Comparison of ENCODE assay signal across 9 cellular contexts in genomic region chr12:110312581-110313360, GRCh38. TPM values are rescaled to one million over a fixed set of nuclear protein-coding genes. Genes with fewer than 3 reads are reported as not detected.
DNase-seq lines count a peak whose midpoint lies in the region; ATAC-seq and TF ChIP-seq lines count a peak whose summit lies in the region.
"Had no signal": no experiment of that assay in that cellular context is flagged by ENCODE, and none has a peak within 500 bp of the region (broad histone marks: within the 10 kb centered on the region; RNA-seq: fewer than 3 reads in every experiment).

No MANE protein-coding gene starts in this region.

- H3K36me3 Mint-ChIP-seq in activated naive CD4-positive, alpha-beta T cell treated with anti-CD3 and anti-CD28 coated beads, Interleukin-2, amount 10 ng/mL, durations not matched to agents 7 days and 5 days, result peaks cover 46% of the 10 kb centered on the region
- peaks cover 20% of the 10 kb centered on the region for H3K36me3 Mint-ChIP-seq in activated CD4-positive, alpha-beta memory T cell treated with anti-CD3 and anti-CD28 coated beads for 36 hours
- H3K36me3 Mint-ChIP-seq in immature natural killer cell, result peaks cover 0 to 6% (median 3%) of the 10 kb centered on the region in 3 donors
- peaks cover 38% of the 10 kb centered on the region for H3K36me3 Mint-ChIP-seq in type B pancreatic cell

- no peaks in the 10 kb centered on the region for H3K9me3 ChIP-seq in WERI-Rb-1 (ENCODE audit: severe bottlenecking)

- no peak overlapping the region for H3K27ac ChIP-seq in WERI-Rb-1

- intact Hi-C loops in activated CD4-positive, alpha-beta memory T cell treated with anti-CD3 and anti-CD28 coated beads for 36 hours (cut with micrococcal nuclease), result loop anchor here (10.0 kb wide), 1 partner anchor 262 kb away; no protein-coding TSS in a partner anchor

- peak overlapping the region; percentile 76 for H3K27ac Mint-ChIP-seq in activated naive CD4-positive, alpha-beta T cell treated with anti-CD3 and anti-CD28 coated beads, Interleukin-2, amount 10 ng/mL, durations not matched to agents 7 days and 5 days
- H3K27ac Mint-ChIP-seq in activated CD4-positive, alpha-beta memory T cell treated with anti-CD3 and anti-CD28 coated beads for 36 hours, result peak overlapping the region; percentile 85
- peak overlapping the region in 5 of 6 donors; percentile 41 to 69 (median 47) for H3K27ac Mint-ChIP-seq in immature natural killer cell
- peak overlapping the region; percentile 67 for H3K27ac Mint-ChIP-seq in type B pancreatic cell

- CTCF ChIA-PET in activated naive CD4-positive, alpha-beta T cell treated with anti-CD3 and anti-CD28 coated beads, Interleukin-2, amount 10 ng/mL, durations not matched to agents 7 days and 5 days (lab: Charles Lee), result interaction anchor here (0.6 to 1.2 kb wide), 2 partner anchors 119 to 160 kb away, joined by 3 to 4 read pairs; no protein-coding TSS in a partner anchor
- CTCF ChIA-PET in activated CD4-positive, alpha-beta memory T cell treated with anti-CD3 and anti-CD28 coated beads for 36 hours (lab: Charles Lee), result no interaction called here

- H3K27me3 Mint-ChIP-seq in activated naive CD4-positive, alpha-beta T cell treated with anti-CD3 and anti-CD28 coated beads, Interleukin-2, amount 10 ng/mL, durations not matched to agents 7 days and 5 days, result no peaks in the 10 kb centered on the region
- no peaks in the 10 kb centered on the region for H3K27me3 Mint-ChIP-seq in activated CD4-positive, alpha-beta memory T cell treated with anti-CD3 and anti-CD28 coated beads for 36 hours
- H3K27me3 Mint-ChIP-seq in immature natural killer cell (ENCODE audit: low read depth in 3 of 3) (peaks cover 0 to 8% (median 2%) of the 10 kb centered on the region in 3 donors), type B pancreatic cell (no peaks in the 10 kb centered on the region)

- no peaks in the 10 kb centered on the region for H3K27me3 ChIP-seq in WERI-Rb-1 (ENCODE audit: insufficient read depth, low read depth, severe bottlenecking)

- DNase-seq in activated naive CD4-positive, alpha-beta T cell treated with anti-CD3 and anti-CD28 coated beads, Interleukin-2, amount 10 ng/mL, durations not matched to agents 7 days and 5 days, result no peak
- no peak for DNase-seq in activated naive CD4-positive, alpha-beta T cell (lab: John Stamatoyannopoulos, UW)
- peak; percentile 39 for DNase-seq in activated CD4-positive, alpha-beta memory T cell treated with anti-CD3 and anti-CD28 coated beads for 36 hours
- DNase-seq in immature natural killer cell (no peak), type B pancreatic cell (ENCODE audit: extremely low spot score, unreplicated experiment) (no peak), NCI-H526 treated with DMSO at 0.1 percent for 48 hours (lab: John Stamatoyannopoulos, UW) (no peak), WERI-Rb-1 (no peak)

- ATAC-seq in GM18511 (IDR thresholded peaks at IDR 0.05; ENCODE audit: unreplicated experiment), result no peak

- POLR2A ChIA-PET in activated CD4-positive, alpha-beta memory T cell treated with anti-CD3 and anti-CD28 coated beads for 36 hours (lab: Charles Lee), result interaction anchor here (1.8 kb wide), 1 partner anchor 32 kb away, joined by 5 read pairs; no protein-coding TSS in a partner anchor

- no peaks in the 10 kb centered on the region for H3K9me3 Mint-ChIP-seq in activated naive CD4-positive, alpha-beta T cell treated with anti-CD3 and anti-CD28 coated beads, Interleukin-2, amount 10 ng/mL, durations not matched to agents 7 days and 5 days
- H3K9me3 Mint-ChIP-seq in activated CD4-positive, alpha-beta memory T cell treated with anti-CD3 and anti-CD28 coated beads for 36 hours, result no peaks in the 10 kb centered on the region
- H3K9me3 Mint-ChIP-seq in immature natural killer cell (no peaks in the 10 kb centered on the region), type B pancreatic cell (peaks cover 8% of the 10 kb centered on the region)
- H3K9me3 Mint-ChIP-seq: neural crest cell had no signal

- H3K4me3 ChIP-seq in WERI-Rb-1 (ENCODE audit: low read depth, low read length), result no peak overlapping the region

- H3K36me3 ChIP-seq in WERI-Rb-1, result peaks cover 71% of the 10 kb centered on the region

- TF ChIP-seq CTCF in type B pancreatic cell (conservative IDR thresholded peaks at IDR 0.05), result no peak
- no peak for TF ChIP-seq CTCF in WERI-Rb-1 (IDR thresholded peaks at IDR 0.05; ENCODE audit: low read depth, low read length)

- H3K4me3 Mint-ChIP-seq in activated naive CD4-positive, alpha-beta T cell treated with anti-CD3 and anti-CD28 coated beads, Interleukin-2, amount 10 ng/mL, durations not matched to agents 7 days and 5 days, result no peak overlapping the region
- H3K4me3 Mint-ChIP-seq in activated CD4-positive, alpha-beta memory T cell treated with anti-CD3 and anti-CD28 coated beads for 36 hours, result no peak overlapping the region
- H3K4me3 Mint-ChIP-seq in immature natural killer cell, result peak overlapping the region in 2 of 5 donors; percentile 8 to 22
- H3K4me3 Mint-ChIP-seq in type B pancreatic cell, result no peak overlapping the region
- H3K4me3 Mint-ChIP-seq: neural crest cell had no signal

- H3K4me1 Mint-ChIP-seq in activated naive CD4-positive, alpha-beta T cell treated with anti-CD3 and anti-CD28 coated beads, Interleukin-2, amount 10 ng/mL, durations not matched to agents 7 days and 5 days, result peaks cover 45% of the 10 kb centered on the region
- H3K4me1 Mint-ChIP-seq in activated CD4-positive, alpha-beta memory T cell treated with anti-CD3 and anti-CD28 coated beads for 36 hours (ENCODE audit: low read depth), result peaks cover 61% of the 10 kb centered on the region
- H3K4me1 Mint-ChIP-seq in immature natural killer cell (peaks cover 44 to 78% of the 10 kb centered on the region in 2 donors), type B pancreatic cell (ENCODE audit: unreplicated experiment) (peaks cover 18% of the 10 kb centered on the region)

RNA-seq across cellular contexts. Expression of gene ATP2A2, which starts 31.7 kb away (rescaled TPM):
- total RNA-seq in activated CD4-positive, alpha-beta memory T cell treated with anti-CD3 and anti-CD28 coated beads for 36 hours, result 100 to 1,000 TPM; 144 to 152 TPM
- polyA plus RNA-seq in immature natural killer cell, result 1 to 10 TPM; 2.0 to 8.0 (median 2.5) TPM
- 163 and 203 TPM in 2 replicates for total RNA-seq in type B pancreatic cell (ENCODE audit: low replicate concordance)
